In genomic region chrX:106894392-106894909, GRCh38 we compare ENCODE assay signal across 8 cellular contexts. TPM values are rescaled to one million over a fixed set of nuclear protein-coding genes. Genes with fewer than 3 reads are reported as not detected.
A peak's percentile ranks its signal among the peaks of the same experiment; 100 is the strongest.
DNase-seq lines count a peak whose midpoint lies in the region; ATAC-seq and TF ChIP-seq lines count a peak whose summit lies in the region.

No MANE protein-coding gene starts in this region.

- no peaks in the 10 kb centered on the region for H3K9me3 ChIP-seq in SJCRH30 (replicated peaks)
- H3K9me3 ChIP-seq in left ventricle myocardium inferior (replicated peaks): no peaks in the 10 kb centered on the region

- intact Hi-C loops in left ventricle myocardium inferior (cut with micrococcal nuclease): loop anchor here (10.0 kb wide), 1 partner anchor 60 kb away; no protein-coding TSS in a partner anchor

- H3K36me3 ChIP-seq in SJCRH30 (no peaks in the 10 kb centered on the region; the same call in 1 of the 2 replicates), left ventricle myocardium inferior (no peaks in the 10 kb centered on the region)

- TF ChIP-seq CTCF in LNCAP (IDR thresholded peaks at IDR 0.05) (peak; percentile 74), left ventricle myocardium inferior (IDR thresholded peaks at IDR 0.05; ENCODE audit: borderline replicate concordance) (peak; percentile 78)

- DNase-seq in DMS53 (lab: John Stamatoyannopoulos, UW) (peak; percentile 86), SJCRH30 (peak; percentile 65 to 78), left ventricle myocardium inferior (no peak), retina (peak; percentile 66)
- DNase-seq in activated naive CD8-positive, alpha-beta T cell treated with anti-CD3 and anti-CD28 coated beads, Interleukin-2, amount 50 U/mL, for 16 hours (ENCODE audit: low read depth, low spot score): peak; percentile 3

- H3K27me3 ChIP-seq in SJCRH30 (no peaks in the 10 kb centered on the region), left ventricle myocardium inferior (ENCODE audit: low read depth) (no peaks in the 10 kb centered on the region)

- H3K4me3 ChIP-seq in SJCRH30: no peak overlapping the region
- H3K4me3 ChIP-seq in left ventricle myocardium inferior: no peak overlapping the region

- H3K27ac ChIP-seq in SJCRH30: no peak overlapping the region
- no peak overlapping the region for H3K27ac ChIP-seq in left ventricle myocardium inferior (replicated peaks)

- ATAC-seq in GM21390 (IDR thresholded peaks at IDR 0.05; ENCODE audit: unreplicated experiment) (peak; percentile 65), HG02840 (IDR thresholded peaks at IDR 0.05; ENCODE audit: low FRiP score, unreplicated experiment) (no peak)

- H3K4me1 ChIP-seq in SJCRH30: peaks cover 22% of the 10 kb centered on the region
- no peaks in the 10 kb centered on the region for H3K4me1 ChIP-seq in left ventricle myocardium inferior

RNA-seq across cellular contexts. Expression of gene RIPPLY1, which starts 8.7 kb away (rescaled TPM):
- 13.4 and 14.6 TPM in 2 replicates for total RNA-seq in SJCRH30 (2014; rRNA removed; shearing (Covaris generic))
- total RNA-seq in left ventricle myocardium inferior: not detected

RNA-seq across cellular contexts. Expression of gene CLDN2, which starts 25.8 kb away (rescaled TPM):
- not detected in 2 replicates for total RNA-seq in SJCRH30 (2014; rRNA removed; shearing (Covaris generic))
- total RNA-seq in left ventricle myocardium inferior: not detected

Comparison
In these comparisons a context has a peak if more than half of its experiments do, and no peak if none do; other contexts are left out.
1. RNA of gene RIPPLY1, which starts 8.7 kb away (total RNA-seq): 13.4 to 14.6 TPM in SJCRH30; not detected in left ventricle myocardium inferior (single experiment); every median in the first group is over 10 times any median in the second.